1 cellular context compared by ENCODE assay signal in genomic region chr11:57480409-57481137, GRCh38.
TF ChIP-seq lines count a peak whose summit lies in the region.

No MANE protein-coding gene starts in this region.

TF ChIP-seq in HepG2, 621 proteins besides CTCF, POLR2A, EP300 and RAD21 (continued from another document):
- TF ChIP-seq ZNF431 (CRISPR knock-in tag; IDR thresholded peaks at IDR 0.05; ENCODE audit: borderline replicate concordance, low read depth) (no peak), AKAP8 (CRISPR knock-in tag; IDR thresholded peaks at IDR 0.05) (0 out of 2 replicates have a peak, but pooled peaks have one; percentile 65), MYC (CRISPR knock-in tag; IDR thresholded peaks at IDR 0.05; ENCODE audit: borderline replicate concordance) (no peak), CHD4 (IDR thresholded peaks at IDR 0.05; ENCODE audit: borderline replicate concordance, low read length) (peak; percentile 70; the same call in 1 of the 2 replicates), ZNF740 (CRISPR knock-in tag; IDR thresholded peaks at IDR 0.05) (no peak; the same call in 1 of the 2 replicates), XRCC5 (optimal IDR thresholded peaks at IDR 0.05; ENCODE audit: low read length) (peak; percentile 78), HNF4A (CRISPR knock-in tag; IDR thresholded peaks at IDR 0.05) (peak; percentile 88), ZNF501 (CRISPR knock-in tag; IDR thresholded peaks at IDR 0.05) (peak; percentile 62; the same call in 1 of the 2 replicates), PRDM10 (CRISPR knock-in tag; IDR thresholded peaks at IDR 0.05; ENCODE audit: low read depth) (no peak), ZNF567 (CRISPR knock-in tag; IDR thresholded peaks at IDR 0.05; ENCODE audit: borderline replicate concordance) (0 out of 2 replicates have a peak, but pooled peaks have one; percentile 37), SMAD3 (CRISPR knock-in tag; IDR thresholded peaks at IDR 0.05) (no peak)
